14 cellular contexts compared by ENCODE assay signal in genomic region chr10:132204078-132204780, GRCh38. TPM values are rescaled to one million over a fixed set of nuclear protein-coding genes. Genes with fewer than 3 reads are reported as not detected.
DNase-seq lines count a peak whose midpoint lies in the region; ATAC-seq and TF ChIP-seq lines count a peak whose summit lies in the region.
"Had no signal": no experiment of that assay in that cellular context is flagged by ENCODE, and none has a peak within 500 bp of the region (broad histone marks: within the 10 kb centered on the region; RNA-seq: fewer than 3 reads in every experiment).

No MANE protein-coding gene starts in this region.

- H3K4me3 Mint-ChIP-seq in nephron progenitor cell, result no peak overlapping the region
- H3K4me3 Mint-ChIP-seq: B cell; CD8-positive, alpha-beta memory T cell had no signal

- H3K27me3 ChIP-seq in left ventricle myocardium inferior (ENCODE audit: low read depth) (no peaks in the 10 kb centered on the region), right cardiac atrium (ENCODE audit: control insufficient read depth, insufficient read depth) (no peaks in the 10 kb centered on the region), lower lobe of right lung (ENCODE audit: low read depth) (no peaks in the 10 kb centered on the region)

- no peak for TF ChIP-seq CTCF in left ventricle myocardium inferior (IDR thresholded peaks at IDR 0.05; ENCODE audit: borderline replicate concordance)
- no peak for TF ChIP-seq CTCF in lower lobe of right lung (IDR thresholded peaks at IDR 0.05)
- TF ChIP-seq CTCF in nephron progenitor cell (IDR thresholded peaks at IDR 0.05), result no peak

- no peak overlapping the region for H3K27ac ChIP-seq in left ventricle myocardium inferior (replicated peaks)
- H3K27ac ChIP-seq in right cardiac atrium (ENCODE audit: low read length), result no peak overlapping the region
- H3K27ac ChIP-seq in lower lobe of right lung, result no peak overlapping the region
- H3K27ac ChIP-seq: HL-60 had no signal

- H3K36me3 Mint-ChIP-seq in nephron progenitor cell (ENCODE audit: low read depth), result no peaks in the 10 kb centered on the region
- H3K36me3 Mint-ChIP-seq: CD8-positive, alpha-beta memory T cell had no signal

- DNase-seq in left ventricle myocardium superior (peak; percentile 17), left ventricle myocardium inferior (no peak), right cardiac atrium (peak; percentile 10 to 43 (median 21)), lower lobe of right lung (peak; percentile 37), NCI-H2107 treated with DMSO at 0.1 percent for 48 hours (lab: John Stamatoyannopoulos, UW; ENCODE audit: unreplicated experiment) (no peak), nephron progenitor cell (no peak), pons (ENCODE audit: low spot score) (no peak)
- DNase-seq: Caco-2, DMS53, GF-D8 had no signal

- H3K9me3 ChIP-seq in left ventricle myocardium inferior (replicated peaks) (no peaks in the 10 kb centered on the region), right cardiac atrium (ENCODE audit: control insufficient read depth, low read length) (no peaks in the 10 kb centered on the region), lower lobe of right lung (no peaks in the 10 kb centered on the region)
- H3K9me3 ChIP-seq: Caco-2 had no signal

- no peaks in the 10 kb centered on the region for H3K9me3 Mint-ChIP-seq in nephron progenitor cell
- H3K9me3 Mint-ChIP-seq: CD8-positive, alpha-beta memory T cell had no signal

- 83% methylated on average over 20 of the region's 20 CpGs for WGBS in right cardiac atrium

- H3K27ac Mint-ChIP-seq in nephron progenitor cell, result no peak overlapping the region
- H3K27ac Mint-ChIP-seq: B cell; CD8-positive, alpha-beta memory T cell had no signal

- H3K4me1 ChIP-seq in left ventricle myocardium inferior (peaks cover 21% of the 10 kb centered on the region), right cardiac atrium (ENCODE audit: control insufficient read depth, insufficient read depth, low read length) (no peaks in the 10 kb centered on the region), lower lobe of right lung (no peaks in the 10 kb centered on the region)

- intact Hi-C loops in left ventricle myocardium superior (cut with micrococcal nuclease), result no loop called here
- intact Hi-C loops in left ventricle myocardium inferior (cut with micrococcal nuclease), result no loop called here
- intact Hi-C loops in right cardiac atrium (cut with DNase I), result no loop called here
- intact Hi-C loops in lower lobe of right lung (cut with DNase I), result no loop called here

- ATAC-seq in left ventricle myocardium superior (no peak), right cardiac atrium (no peak), lower lobe of right lung (no peak)
- ATAC-seq: HCT116 had no signal

- H3K36me3 ChIP-seq in left ventricle myocardium inferior (peaks cover 29% of the 10 kb centered on the region), lower lobe of right lung (no peaks in the 10 kb centered on the region)

- H3K4me3 ChIP-seq in left ventricle myocardium inferior (no peak overlapping the region), right cardiac atrium (ENCODE audit: low read length) (no peak overlapping the region), lower lobe of right lung (no peak overlapping the region)

- no peaks in the 10 kb centered on the region for H3K27me3 Mint-ChIP-seq in nephron progenitor cell (ENCODE audit: low read depth, poor library complexity)
- H3K27me3 Mint-ChIP-seq: B cell; CD8-positive, alpha-beta memory T cell had no signal

- no peaks in the 10 kb centered on the region for H3K4me1 Mint-ChIP-seq in nephron progenitor cell
- H3K4me1 Mint-ChIP-seq: CD8-positive, alpha-beta memory T cell had no signal

RNA-seq across cellular contexts. Expression of gene DPYSL4, which starts 17.5 kb away (rescaled TPM):
- total RNA-seq in left ventricle myocardium superior (45.2 TPM), left ventricle myocardium inferior (42.8 TPM), right cardiac atrium (10 to 100 TPM in 1 of 4 donors, 1 to 10 TPM in 3; 1.9 to 13.8 (median 5.6) TPM), lower lobe of right lung (2.1 TPM)
- 11.0 TPM for polyA plus RNA-seq in right cardiac atrium
- total RNA-seq: Caco-2 had no signal
- polyA plus RNA-seq: CD8-positive, alpha-beta memory T cell had no signal

Comparison
In these comparisons a context has a peak if more than half of its experiments do, and no peak if none do; other contexts are left out.
1. DNase-seq: peak in left ventricle myocardium superior (single experiment), right cardiac atrium (3 of 3) and lower lobe of right lung (single experiment); none in left ventricle myocardium inferior (single experiment), NCI-H2107 treated with DMSO at 0.1 percent for 48 hours (single experiment), nephron progenitor cell (single experiment) and pons (single experiment).